In the genomic region with DNA sequence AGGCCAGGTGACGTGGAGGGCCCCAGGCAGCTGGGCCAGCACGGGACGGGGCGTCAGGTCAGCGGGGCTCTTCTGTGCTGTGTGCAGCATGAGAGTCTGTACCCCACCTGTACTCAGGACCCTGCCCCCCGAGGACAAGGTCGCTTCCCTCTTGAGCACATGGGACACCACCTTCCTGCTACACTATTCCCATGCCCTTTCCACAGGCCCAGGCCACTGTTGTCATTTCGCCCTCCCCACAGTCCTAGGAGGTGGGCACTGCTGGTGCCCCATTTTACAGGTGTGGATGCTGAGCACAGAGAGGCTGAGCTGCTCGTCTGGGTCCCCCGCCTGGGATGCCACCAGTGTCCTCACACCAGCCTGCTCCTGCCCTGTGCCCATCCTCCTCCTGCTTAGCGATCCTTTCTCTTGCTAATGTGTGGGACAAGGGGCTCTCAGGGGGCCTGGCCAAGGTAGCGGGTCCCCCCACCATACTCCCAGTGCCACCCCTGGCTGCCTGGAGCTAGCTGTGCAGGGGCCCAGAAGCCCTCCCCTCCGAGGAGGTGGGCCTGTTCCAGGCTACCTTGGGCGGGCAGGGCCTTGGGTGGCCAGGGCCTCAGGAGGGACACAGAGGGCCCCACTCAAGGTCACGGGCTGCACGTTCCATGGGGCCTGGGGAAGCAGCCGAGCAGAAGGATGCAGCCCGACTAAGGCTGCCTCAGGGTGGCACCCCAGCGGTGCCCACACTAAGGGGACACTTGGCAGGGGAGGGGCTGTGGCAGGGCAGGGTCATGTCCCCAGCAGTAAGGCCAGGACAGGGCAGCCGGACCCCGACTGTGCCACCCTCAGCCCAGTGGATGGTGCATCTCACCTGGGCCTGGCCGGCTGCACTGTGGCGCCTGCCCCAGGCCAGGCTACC, we compare ENCODE assay signal across 17 cellular contexts.
DNase-seq lines count a peak whose midpoint lies in the region; ATAC-seq, FAIRE-seq and TF ChIP-seq lines count a peak whose summit lies in the region.
"Had no signal": no experiment of that assay in that cellular context is flagged by ENCODE, and none has a peak within 500 bp of the region (broad histone marks: within the 10 kb centered on the region; RNA-seq: fewer than 3 reads in every experiment).

No MANE protein-coding gene starts in this region.

- peaks cover 0 to 6% (median 0%) of the 10 kb centered on the region in 11 experiments; a peak in 1 of 22 replicates for H4K20me1 ChIP-seq in BLaER1 treated with 17β-estradiol and CSF1 and Interleukin-3, amounts not matched to agents 10 nM and 100 nM
- H4K20me1 ChIP-seq in osteoblast (ENCODE audit: insufficient read depth, low read length), result no peaks in the 10 kb centered on the region

- H3K4me3 ChIP-seq in BLaER1 treated with 17β-estradiol and CSF1 and Interleukin-3, amounts not matched to agents 10 nM and 100 nM, result no peak overlapping the region
- no peak overlapping the region for H3K4me3 ChIP-seq in Peyer's patch
- H3K4me3 ChIP-seq in heart right ventricle, result no peak overlapping the region
- H3K4me3 ChIP-seq in osteoblast (ENCODE audit: insufficient read depth, low read length), result no peak overlapping the region
- H3K4me3 ChIP-seq in small intestine (ENCODE audit: low read depth in 1 of 2, low read length in 2 of 2), result no peak overlapping the region
- H3K4me3 ChIP-seq in esophagus muscularis mucosa, result no peak overlapping the region
- H3K4me3 ChIP-seq: suprapubic skin had no signal

- intact Hi-C loops in heart right ventricle (cut with DNase I), result no loop called here
- intact Hi-C loops in esophagus muscularis mucosa (cut with DNase I), result no loop called here

- TF ChIP-seq EP300 in esophagus muscularis mucosa (IDR thresholded peaks at IDR 0.05), result no peak

- DNase-seq in Peyer's patch (peak in 2 of 3 donors; percentile 42 to 43), heart right ventricle (peak in 1 of 2 donors; percentile 10), osteoblast (ENCODE audit: insufficient read length, low spot score, missing footprints) (peak; percentile 71), small intestine (no peak), NCI-H187 treated with DMSO at 0.1 percent for 48 hours (lab: John Stamatoyannopoulos, UW) (no peak), NCI-H82 (lab: John Stamatoyannopoulos, UW) (no peak), esophagus muscularis mucosa (ENCODE audit: extremely low spot score) (no peak)
- DNase-seq: activated CD4-positive, alpha-beta T cell treated with anti-CD3 and anti-CD28 coated beads, Interleukin-2, amount 10 ng/mL, durations not matched to agents 24 days and 14 days; activated naive CD4-positive, alpha-beta T cell treated with anti-CD3 and anti-CD28 coated beads for 36 hours; IMR-90; NCI-H2081 treated with DMSO at 0.1 percent for 48 hours; NCI-H510A treated with DMSO at 0.1 percent for 48 hours; stimulated activated CD4-positive, alpha-beta T cell treated with anti-CD3 and anti-CD28 coated beads, Interleukin-2, amount 100 ng/mL, for 48 hours; T-helper 9 cell had no signal

- ATAC-seq in heart right ventricle, result peak in 5 of 8 donors; percentile 15 to 51 (median 21)

- peak overlapping the region; percentile 64 to 88 (median 77) for H3K4me2 ChIP-seq in BLaER1 treated with 17β-estradiol and CSF1 and Interleukin-3, amounts not matched to agents 10 nM and 100 nM
- no peak overlapping the region for H3K4me2 ChIP-seq in osteoblast (ENCODE audit: insufficient read depth, low read length)

- H3K27me3 ChIP-seq in BLaER1 treated with 17β-estradiol and CSF1 and Interleukin-3, amounts not matched to agents 10 nM and 100 nM, result no peaks in the 10 kb centered on the region
- H3K27me3 ChIP-seq in Peyer's patch (no peaks in the 10 kb centered on the region), heart right ventricle (no peaks in the 10 kb centered on the region), osteoblast (ENCODE audit: insufficient read depth, low read length) (peaks cover 12% of the 10 kb centered on the region), small intestine (ENCODE audit: control insufficient read depth in 2 of 2, insufficient read depth in 2 of 2, low read length in 2 of 2) (no peaks in the 10 kb centered on the region), esophagus muscularis mucosa (no peaks in the 10 kb centered on the region)
- H3K27me3 ChIP-seq: suprapubic skin had no signal

- H3K27ac ChIP-seq in BLaER1 treated with 17β-estradiol and CSF1 and Interleukin-3, amounts not matched to agents 10 nM and 100 nM, result peak overlapping the region in 10 of 11 experiments; percentile 53 to 87 (median 80); a peak in 21 of 22 replicates
- H3K27ac ChIP-seq in Peyer's patch (no peak overlapping the region), heart right ventricle (no peak overlapping the region), osteoblast (ENCODE audit: low read depth, low read length) (no peak overlapping the region), small intestine (ENCODE audit: low read depth in 1 of 2, low read length in 1 of 2) (no peak overlapping the region), esophagus muscularis mucosa (replicated peaks in 1 of 4) (no peak overlapping the region)
- H3K27ac ChIP-seq: suprapubic skin had no signal

- peak overlapping the region; percentile 12 to 72 (median 45); a peak in 16 of 22 replicates for H3K9ac ChIP-seq in BLaER1 treated with 17β-estradiol and CSF1 and Interleukin-3, amounts not matched to agents 10 nM and 100 nM

- 90% methylated on average over 23 of the region's 23 CpGs for WGBS in heart right ventricle, 2 donors
- WGBS in small intestine, 3 donors, result 61 to 84% (median 67%) methylated on average over 18 to 23 of the region's 23 CpGs
- 87% methylated on average over 12 of the region's 23 CpGs for WGBS in esophagus muscularis mucosa

- no peak for FAIRE-seq in small intestine (lab: Jason Lieb, UNC)

- H3K79me2 ChIP-seq in osteoblast (ENCODE audit: insufficient read depth, low read length), result no peaks in the 10 kb centered on the region

- no peak for TF ChIP-seq CTCF in Peyer's patch (IDR thresholded peaks at IDR 0.05)
- no peak for TF ChIP-seq CTCF in heart right ventricle (IDR thresholded peaks at IDR 0.05)
- no peak for TF ChIP-seq CTCF in osteoblast (IDR thresholded peaks at IDR 0.05; ENCODE audit: extremely low read depth, low read depth, low read length)
- no peak for TF ChIP-seq CTCF in esophagus muscularis mucosa (IDR thresholded peaks at IDR 0.05)

- H3K36me3 ChIP-seq in BLaER1 treated with 17β-estradiol and CSF1 and Interleukin-3, amounts not matched to agents 10 nM and 100 nM, result peaks cover 0 to 5% (median 0%) of the 10 kb centered on the region in 11 experiments; a peak in 1 of 22 replicates
- H3K36me3 ChIP-seq in Peyer's patch (no peaks in the 10 kb centered on the region), heart right ventricle (no peaks in the 10 kb centered on the region), osteoblast (ENCODE audit: insufficient read depth, low read length) (no peaks in the 10 kb centered on the region), small intestine (ENCODE audit: control insufficient read depth in 2 of 2, insufficient read depth in 2 of 2, low read length in 2 of 2) (no peaks in the 10 kb centered on the region), esophagus muscularis mucosa (no peaks in the 10 kb centered on the region)
- H3K36me3 ChIP-seq: suprapubic skin had no signal

- peaks cover 71 to 89% (median 78%) of the 10 kb centered on the region in 10 experiments for H3K4me1 ChIP-seq in BLaER1 treated with 17β-estradiol and CSF1 and Interleukin-3, amounts not matched to agents 10 nM and 100 nM
- H3K4me1 ChIP-seq in Peyer's patch (peaks cover 0 to 13% (median 1%) of the 10 kb centered on the region in 4 donors), heart right ventricle (peaks cover 0 to 19% (median 0%) of the 10 kb centered on the region in 9 donors), osteoblast (ENCODE audit: insufficient read depth, low read length) (no peaks in the 10 kb centered on the region), small intestine (ENCODE audit: control insufficient read depth in 2 of 2, insufficient read depth in 1 of 2, low read depth in 1 of 2, low read length in 1 of 2) (peaks cover 5 to 11% of the 10 kb centered on the region in 2 donors), esophagus muscularis mucosa (no peaks in the 10 kb centered on the region)
- H3K4me1 ChIP-seq: suprapubic skin had no signal

- peaks cover 0 to 14% (median 8%) of the 10 kb centered on the region in 11 experiments; a peak in 17 of 22 replicates for H3K9me3 ChIP-seq in BLaER1 treated with 17β-estradiol and CSF1 and Interleukin-3, amounts not matched to agents 10 nM and 100 nM (replicated peaks in 1 of 11)
- H3K9me3 ChIP-seq in Peyer's patch, result no peaks in the 10 kb centered on the region
- H3K9me3 ChIP-seq in heart right ventricle, result peaks cover 0 to 7% (median 0%) of the 10 kb centered on the region in 11 donors
- H3K9me3 ChIP-seq in osteoblast (ENCODE audit: low read depth, low read length), result no peaks in the 10 kb centered on the region
- H3K9me3 ChIP-seq in small intestine (ENCODE audit: control insufficient read depth, low read depth), result no peaks in the 10 kb centered on the region
- H3K9me3 ChIP-seq in esophagus muscularis mucosa, result peaks cover 0 to 5% (median 0%) of the 10 kb centered on the region in 4 donors
- H3K9me3 ChIP-seq: Caco-2, suprapubic skin had no signal

- TF ChIP-seq POLR2A in Peyer's patch (IDR thresholded peaks at IDR 0.05) (no peak), esophagus muscularis mucosa (IDR thresholded peaks at IDR 0.05; ENCODE audit: low read depth) (no peak)

- no peak overlapping the region for H2AFZ ChIP-seq in osteoblast (ENCODE audit: low read length)

Comparison
In these comparisons a context has a peak if more than half of its experiments do, and no peak if none do; other contexts are left out.
1. H3K27ac ChIP-seq: peak in BLaER1 treated with 17β-estradiol and CSF1 and Interleukin-3, amounts not matched to agents 10 nM and 100 nM (10 of 11); none in Peyer's patch (0 of 4), heart right ventricle (0 of 10), osteoblast (single experiment), small intestine (0 of 2) and esophagus muscularis mucosa (0 of 4).
2. DNase-seq: peak in Peyer's patch (2 of 3) and osteoblast (single experiment); none in small intestine (single experiment), NCI-H187 treated with DMSO at 0.1 percent for 48 hours (single experiment), NCI-H82 (single experiment) and esophagus muscularis mucosa (single experiment).